ENCODE assay signal across 8 cellular contexts in the genomic region with DNA sequence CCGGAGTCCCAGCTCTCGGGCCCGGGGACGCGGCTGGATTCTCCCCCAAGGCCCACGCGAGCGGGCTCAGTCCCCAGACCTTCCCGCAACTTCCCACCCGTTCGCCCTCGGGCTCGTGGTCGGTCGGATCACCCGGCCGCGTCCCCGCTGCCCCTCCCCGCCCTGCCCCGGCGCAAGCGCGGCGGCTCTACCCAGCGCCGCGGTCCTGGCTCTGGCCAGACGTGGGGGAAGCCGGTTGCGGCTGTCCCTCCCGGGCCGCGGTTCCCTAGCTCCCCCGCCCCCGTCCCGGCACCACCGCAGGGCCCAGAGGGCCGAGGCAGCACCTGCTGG. TPM values are rescaled to one million over a fixed set of nuclear protein-coding genes. Genes with fewer than 3 reads are reported as not detected.
A peak's percentile ranks its signal among the peaks of the same experiment; 100 is the strongest.
DNase-seq lines count a peak whose midpoint lies in the region; ATAC-seq and TF ChIP-seq lines count a peak whose summit lies in the region.

No MANE protein-coding gene starts in this region.

- H3K27ac ChIP-seq in Peyer's patch = peak overlapping the region; percentile 96 to 100 (median 100)

- H3K4me3 Mint-ChIP-seq in endothelial cell (ENCODE audit: unreplicated experiment) = no peak overlapping the region
- H3K4me3 Mint-ChIP-seq in natural killer cell treated with Interleukin-12 subunit alpha and Interleukin-12 subunit beta and Interleukin-15 and Interleukin-18, amount 100 ng/mL, for 72 hours = no peak overlapping the region

- H3K36me3 ChIP-seq in Peyer's patch = no peaks in the 10 kb centered on the region

- H3K27me3 ChIP-seq in Peyer's patch = no peaks in the 10 kb centered on the region

- H3K27me3 Mint-ChIP-seq in endothelial cell (ENCODE audit: unreplicated experiment) = peaks cover 6% of the 10 kb centered on the region
- no peaks in the 10 kb centered on the region for H3K27me3 Mint-ChIP-seq in natural killer cell treated with Interleukin-12 subunit alpha and Interleukin-12 subunit beta and Interleukin-15 and Interleukin-18, amount 100 ng/mL, for 72 hours

- peaks cover 32% of the 10 kb centered on the region for H3K4me1 Mint-ChIP-seq in endothelial cell (ENCODE audit: unreplicated experiment)
- peaks cover 35 to 46% of the 10 kb centered on the region in 2 donors for H3K4me1 Mint-ChIP-seq in natural killer cell treated with Interleukin-12 subunit alpha and Interleukin-12 subunit beta and Interleukin-15 and Interleukin-18, amount 100 ng/mL, for 72 hours (ENCODE audit: low read depth in 2 of 2)

- H3K9me3 ChIP-seq in Peyer's patch = no peaks in the 10 kb centered on the region

- DNase-seq in Peyer's patch (no peak), endothelial cell (ENCODE audit: low spot score) (peak; percentile 59), mucosa of gallbladder (ENCODE audit: low spot score) (no peak), NCI-H524 treated with DMSO at 0.1 percent for 48 hours (lab: John Stamatoyannopoulos, UW) (no peak)
- no peak for DNase-seq in natural killer cell treated with Interleukin-12 subunit alpha and Interleukin-12 subunit beta and Interleukin-15 and Interleukin-18, amount 100 ng/mL, for 72 hours (ENCODE audit: low spot score)

- peak overlapping the region; percentile 91 for H3K4me3 ChIP-seq in GM12875 (ENCODE audit: low read depth, low read length)
- peak overlapping the region; percentile 75 to 100 (median 97) for H3K4me3 ChIP-seq in Peyer's patch

- H3K27ac Mint-ChIP-seq in endothelial cell (ENCODE audit: unreplicated experiment) = no peak overlapping the region
- H3K27ac Mint-ChIP-seq in natural killer cell treated with Interleukin-12 subunit alpha and Interleukin-12 subunit beta and Interleukin-15 and Interleukin-18, amount 100 ng/mL, for 72 hours = peak overlapping the region in 1 of 2 donors; percentile 98

- TF ChIP-seq CTCF in GM12875 (IDR thresholded peaks at IDR 0.05; ENCODE audit: borderline replicate concordance, insufficient read depth, low read depth, low read length) = no peak
- TF ChIP-seq CTCF in Peyer's patch (IDR thresholded peaks at IDR 0.05) = no peak
- no peak for TF ChIP-seq CTCF in endothelial cell (IDR thresholded peaks at IDR 0.05; ENCODE audit: unreplicated experiment)

- H3K4me1 ChIP-seq in Peyer's patch = peaks cover 0 to 32% (median 11%) of the 10 kb centered on the region in 4 donors

- H3K36me3 Mint-ChIP-seq in endothelial cell (ENCODE audit: low read depth, unreplicated experiment) = peaks cover 4% of the 10 kb centered on the region
- peaks cover 12% of the 10 kb centered on the region for H3K36me3 Mint-ChIP-seq in natural killer cell treated with Interleukin-12 subunit alpha and Interleukin-12 subunit beta and Interleukin-15 and Interleukin-18, amount 100 ng/mL, for 72 hours

- ATAC-seq in GM21786 (IDR thresholded peaks at IDR 0.05; ENCODE audit: unreplicated experiment) (peak; percentile 15), HG03095 (IDR thresholded peaks at IDR 0.05; ENCODE audit: unreplicated experiment) (no peak)
- ATAC-seq in natural killer cell treated with Interleukin-12 subunit alpha and Interleukin-12 subunit beta and Interleukin-15 and Interleukin-18, amount 100 ng/mL, for 72 hours = peak; percentile 46 to 62

- no peak for TF ChIP-seq POLR2A in Peyer's patch (IDR thresholded peaks at IDR 0.05)

- no peaks in the 10 kb centered on the region for H3K9me3 Mint-ChIP-seq in endothelial cell (ENCODE audit: unreplicated experiment)
- no peaks in the 10 kb centered on the region for H3K9me3 Mint-ChIP-seq in natural killer cell treated with Interleukin-12 subunit alpha and Interleukin-12 subunit beta and Interleukin-15 and Interleukin-18, amount 100 ng/mL, for 72 hours

RNA-seq across cellular contexts. Expression of gene NFE2L2, which starts 0.4 kb away (rescaled TPM):
- total RNA-seq in Peyer's patch (100 to 1,000 TPM in 2 of 4 donors, 10 to 100 TPM in 2; 85.3 to 162 (median 108) TPM), endothelial cell (ENCODE audit: unreplicated experiment) (50.6 TPM), mucosa of gallbladder (102 TPM)
- total RNA-seq in natural killer cell treated with Interleukin-12 subunit alpha and Interleukin-12 subunit beta and Interleukin-15 and Interleukin-18, amount 100 ng/mL, for 72 hours = 10 to 100 TPM; 71.2 to 96.6 TPM

RNA-seq across cellular contexts. Expression of gene HNRNPA3, which starts 51.6 kb away (rescaled TPM):
- total RNA-seq in Peyer's patch (100 to 1,000 TPM in 1 of 4 donors, 10 to 100 TPM in 3; 40.8 to 112 (median 60.5) TPM), endothelial cell (ENCODE audit: unreplicated experiment) (264 TPM), mucosa of gallbladder (128 TPM)
- total RNA-seq in natural killer cell treated with Interleukin-12 subunit alpha and Interleukin-12 subunit beta and Interleukin-15 and Interleukin-18, amount 100 ng/mL, for 72 hours = 100 to 1,000 TPM; 170 to 282 TPM
